ENCODE assay signal across 1 cellular context in the genomic region with DNA sequence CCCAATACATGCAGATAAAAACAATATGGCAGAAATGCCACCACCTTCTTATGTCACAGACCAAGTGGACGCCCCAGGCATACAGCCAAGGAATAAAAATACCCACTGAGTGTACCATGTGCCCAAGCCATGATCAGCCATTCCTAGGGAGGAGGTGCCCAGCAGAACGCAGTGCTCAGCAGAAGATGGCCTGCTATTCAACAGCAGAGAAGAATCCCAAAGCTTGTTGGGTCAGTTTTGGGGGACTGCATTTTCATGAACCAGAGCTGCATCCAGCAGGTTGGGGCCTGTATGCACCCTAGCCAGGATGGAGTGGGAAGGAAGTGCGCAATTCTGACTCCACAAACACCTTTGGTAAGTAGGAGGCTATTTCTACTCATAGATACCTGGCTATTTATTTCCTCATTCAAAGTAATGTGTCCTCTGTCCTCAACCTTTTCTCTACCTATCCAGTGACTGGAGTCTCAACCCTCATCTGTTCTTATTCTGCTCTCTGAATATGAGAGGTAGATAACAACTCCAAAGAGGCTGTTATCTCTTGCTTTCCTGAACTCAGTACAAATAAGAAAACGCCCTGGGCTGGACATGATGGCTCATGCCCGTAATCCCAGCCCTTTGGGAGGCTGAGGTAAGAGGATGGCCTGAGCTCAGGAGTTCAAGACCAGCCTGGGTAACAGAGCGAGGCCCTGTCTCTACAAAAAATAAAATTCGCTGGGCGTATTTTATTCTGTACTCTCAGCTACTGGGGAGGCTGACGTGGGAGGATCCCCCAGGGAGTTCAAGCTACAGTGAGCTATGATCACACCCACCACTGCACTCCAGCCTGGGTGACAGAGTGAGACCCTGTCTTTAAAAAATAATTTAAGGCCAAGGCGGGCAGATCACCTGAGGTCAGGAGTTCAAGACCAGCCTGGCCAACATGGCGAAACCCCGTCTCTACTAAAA.
TF ChIP-seq lines count a peak whose summit lies in the region.

No MANE protein-coding gene starts in this region.

TF ChIP-seq in IMR-90, 13 proteins besides CTCF, POLR2A, EP300 and RAD21:
- TF ChIP-seq CHD1 (IDR thresholded peaks at IDR 0.05; ENCODE audit: low read depth, low read length) (no peak), FOS (IDR thresholded peaks at IDR 0.05; ENCODE audit: low read depth, low read length) (no peak), BHLHE40 (IDR thresholded peaks at IDR 0.05; ENCODE audit: low read depth, low read length) (no peak), RCOR1 (IDR thresholded peaks at IDR 0.05; ENCODE audit: insufficient replicate concordance, low read length) (no peak), MAZ (IDR thresholded peaks at IDR 0.05; ENCODE audit: borderline replicate concordance, low read depth, low read length) (no peak)
- TF ChIP-seq, protein P1, sequence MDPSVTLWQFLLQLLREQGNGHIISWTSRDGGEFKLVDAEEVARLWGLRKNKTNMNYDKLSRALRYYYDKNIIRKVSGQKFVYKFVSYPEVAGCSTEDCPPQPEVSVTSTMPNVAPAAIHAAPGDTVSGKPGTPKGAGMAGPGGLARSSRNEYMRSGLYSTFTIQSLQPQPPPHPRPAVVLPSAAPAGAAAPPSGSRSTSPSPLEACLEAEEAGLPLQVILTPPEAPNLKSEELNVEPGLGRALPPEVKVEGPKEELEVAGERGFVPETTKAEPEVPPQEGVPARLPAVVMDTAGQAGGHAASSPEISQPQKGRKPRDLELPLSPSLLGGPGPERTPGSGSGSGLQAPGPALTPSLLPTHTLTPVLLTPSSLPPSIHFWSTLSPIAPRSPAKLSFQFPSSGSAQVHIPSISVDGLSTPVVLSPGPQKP (IDR thresholded peaks at IDR 0.05; ENCODE audit: borderline replicate concordance, low read depth, low read length) = no peak
